In the genomic region with DNA sequence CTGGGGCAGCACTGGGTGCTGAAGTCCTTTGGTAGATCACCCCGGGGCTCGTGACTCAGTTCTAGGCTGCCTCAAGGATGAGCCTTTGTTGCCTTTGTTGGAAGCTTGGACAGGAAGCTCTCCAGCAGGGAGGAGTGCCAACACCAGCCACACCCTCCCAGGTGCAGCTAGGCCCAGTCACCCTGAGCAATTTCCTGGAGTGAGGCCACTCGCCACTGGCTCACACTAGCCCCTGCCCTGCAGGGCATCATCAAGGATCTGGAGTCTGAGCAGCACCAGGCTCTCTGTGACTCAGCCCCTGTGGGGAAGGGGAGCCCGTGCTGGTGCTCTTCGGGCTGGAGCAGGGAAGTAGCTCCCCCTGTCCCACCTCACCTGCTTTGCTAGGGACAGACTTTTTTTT, we compare ENCODE assay signal across 11 cellular contexts. TPM values are rescaled to one million over a fixed set of nuclear protein-coding genes. Genes with fewer than 3 reads are reported as not detected.
DNase-seq lines count a peak whose midpoint lies in the region; ATAC-seq and TF ChIP-seq lines count a peak whose summit lies in the region.
"Had no signal": no experiment of that assay in that cellular context is flagged by ENCODE, and none has a peak within 500 bp of the region (broad histone marks: within the 10 kb centered on the region; RNA-seq: fewer than 3 reads in every experiment).

No MANE protein-coding gene starts in this region.

- H2AFZ ChIP-seq in PC-9 = no peak overlapping the region

- H3K4me3 ChIP-seq in PC-9 = no peak overlapping the region; the same call in 1 of the 2 replicates
- no peak overlapping the region for H3K4me3 ChIP-seq in suprapubic skin
- H3K4me3 ChIP-seq in dorsolateral prefrontal cortex = no peak overlapping the region

- no peaks in the 10 kb centered on the region for H3K9me2 ChIP-seq in PC-9 (ENCODE audit: insufficient read depth)

- H3F3A ChIP-seq in PC-9 (ENCODE audit: insufficient read depth, low read depth) = peaks cover 52% of the 10 kb centered on the region

- H3K36me3 ChIP-seq in PC-9 (ENCODE audit: low read depth) (no peaks in the 10 kb centered on the region), suprapubic skin (no peaks in the 10 kb centered on the region)

- no peaks in the 10 kb centered on the region for H3K4me1 Mint-ChIP-seq in activated CD4-positive, alpha-beta T cell treated with anti-CD3 and anti-CD28 coated beads for 36 hours
- no peaks in the 10 kb centered on the region for H3K4me1 Mint-ChIP-seq in glutamatergic neuron (ENCODE audit: low read depth, unreplicated experiment)

- H4K20me1 ChIP-seq in PC-9 (ENCODE audit: insufficient read depth) = no peaks in the 10 kb centered on the region

- TF ChIP-seq CTCF in PC-9 (conservative IDR thresholded peaks at IDR 0.05) = no peak
- TF ChIP-seq CTCF in suprapubic skin (IDR thresholded peaks at IDR 0.05) = no peak
- TF ChIP-seq CTCF in dorsolateral prefrontal cortex (IDR thresholded peaks at IDR 0.05 in 54 of 56, conservative IDR thresholded peaks at IDR 0.05 in 2 of 56; ENCODE audit: low read depth in 1 of 56, partially characterized antibody in 56 of 56) = no peak
- TF ChIP-seq CTCF in glutamatergic neuron (IDR thresholded peaks at IDR 0.05; ENCODE audit: partially characterized antibody, unreplicated experiment) = no peak

- CTCF ChIA-PET in activated CD4-positive, alpha-beta T cell treated with anti-CD3 and anti-CD28 coated beads for 36 hours (lab: Charles Lee) = interaction anchor here (0.6 to 1.5 kb wide), 3 partner anchors 11 to 167 kb away, joined by 3 to 4 read pairs (median 3); no protein-coding TSS in a partner anchor
- CTCF ChIA-PET in PC-9 (lab: Charles Lee) = interaction anchor here (0.6 to 2.5 kb wide), 8 partner anchors 10 to 874 kb away, joined by 3 to 11 read pairs (median 9); no protein-coding TSS in a partner anchor

- H3K4me2 ChIP-seq in PC-9 = peak overlapping the region; percentile 91

- no peaks in the 10 kb centered on the region for H3K79me2 ChIP-seq in PC-9 (ENCODE audit: low read depth)

- H3K4me1 ChIP-seq in PC-9 (replicated peaks; ENCODE audit: insufficient read depth) (peaks cover 61% of the 10 kb centered on the region), suprapubic skin (peaks cover 34% of the 10 kb centered on the region)

- no peak overlapping the region for H3K27ac Mint-ChIP-seq in activated CD4-positive, alpha-beta T cell treated with anti-CD3 and anti-CD28 coated beads for 36 hours
- no peak overlapping the region for H3K27ac Mint-ChIP-seq in glutamatergic neuron (ENCODE audit: unreplicated experiment)
- H3K27ac Mint-ChIP-seq: T-helper 2 cell treated with Interferon-gamma antibody and Interleukin-4, amounts not matched to agents 5 μg/mL and 100 μg/mL, for 36 hours had no signal

- H3K27me3 Mint-ChIP-seq in activated CD4-positive, alpha-beta T cell treated with anti-CD3 and anti-CD28 coated beads for 36 hours = peaks cover 30% of the 10 kb centered on the region
- peaks cover 4% of the 10 kb centered on the region for H3K27me3 Mint-ChIP-seq in glutamatergic neuron (ENCODE audit: unreplicated experiment)

- no peak for TF ChIP-seq POLR2A in suprapubic skin (IDR thresholded peaks at IDR 0.05)

- H3K4me3 Mint-ChIP-seq in activated CD4-positive, alpha-beta T cell treated with anti-CD3 and anti-CD28 coated beads for 36 hours = no peak overlapping the region
- no peak overlapping the region for H3K4me3 Mint-ChIP-seq in glutamatergic neuron (ENCODE audit: unreplicated experiment)
- H3K4me3 Mint-ChIP-seq: T-helper 2 cell treated with Interferon-gamma antibody and Interleukin-4, amounts not matched to agents 5 μg/mL and 100 μg/mL, for 36 hours had no signal

- ATAC-seq in activated CD4-positive, alpha-beta T cell treated with anti-CD3 and anti-CD28 coated beads for 36 hours = peak; percentile 19
- peak; percentile 87 for ATAC-seq in esophagus mucosa

- POLR2A ChIA-PET in activated CD4-positive, alpha-beta T cell treated with anti-CD3 and anti-CD28 coated beads for 36 hours (lab: Charles Lee) = no interaction called here
- POLR2A ChIA-PET in PC-9 (lab: Charles Lee; ENCODE audit: unreplicated experiment) = interaction anchor here (0.6 to 1.1 kb wide), 11 partner anchors 17 to 444 kb away, joined by 3 to 23 read pairs (median 4); no protein-coding TSS in a partner anchor

- H3K27me3 ChIP-seq in PC-9 (ENCODE audit: insufficient read depth, low read depth) (no peaks in the 10 kb centered on the region), suprapubic skin (peaks cover 1% of the 10 kb centered on the region), dorsolateral prefrontal cortex (peaks cover 0 to 5% (median 0%) of the 10 kb centered on the region in 45 donors)

- DNase-seq in activated CD4-positive, alpha-beta T cell treated with anti-CD3 and anti-CD28 coated beads for 36 hours = no peak
- no peak for DNase-seq in activated CD4-positive, alpha-beta T cell treated with anti-CD3 and anti-CD28 coated beads, Interleukin-2, amount 50 U/mL, for 48 hours
- DNase-seq in PC-9 (peak; percentile 96 to 100), suprapubic skin (ENCODE audit: low spot score in 2 of 2) (peak; percentile 80), dorsolateral prefrontal cortex (no peak), HuH-7 (ENCODE audit: low spot score) (no peak), glutamatergic neuron (no peak)
- DNase-seq: AML-193, hippocampal formation had no signal

- TF ChIP-seq EP300 in suprapubic skin (IDR thresholded peaks at IDR 0.05) = no peak

- no peaks in the 10 kb centered on the region for H3K36me3 Mint-ChIP-seq in activated CD4-positive, alpha-beta T cell treated with anti-CD3 and anti-CD28 coated beads for 36 hours (ENCODE audit: low read depth)
- no peaks in the 10 kb centered on the region for H3K36me3 Mint-ChIP-seq in glutamatergic neuron (ENCODE audit: unreplicated experiment)

- 34% methylated on average over 4 of the region's 5 CpGs for WGBS in suprapubic skin

- H3K27ac ChIP-seq in PC-9 (peak overlapping the region; percentile 99), suprapubic skin (peak overlapping the region; percentile 89), dorsolateral prefrontal cortex (no peak overlapping the region)

- intact Hi-C loops in activated CD4-positive, alpha-beta T cell treated with anti-CD3 and anti-CD28 coated beads for 36 hours (cut with DNase I, micrococcal nuclease) = no loop called here
- intact Hi-C loops in PC-9 (cut with micrococcal nuclease; ENCODE audit: unreplicated experiment) (loop anchor here (1.0 to 5.0 kb wide), 6 partner anchors 7 to 444 kb away; a partner anchor contains a TSS), dorsolateral prefrontal cortex (cut with DNase I) (no loop called here)

- no peaks in the 10 kb centered on the region for H3K9me3 Mint-ChIP-seq in activated CD4-positive, alpha-beta T cell treated with anti-CD3 and anti-CD28 coated beads for 36 hours (ENCODE audit: low read depth)
- peaks cover 3% of the 10 kb centered on the region for H3K9me3 Mint-ChIP-seq in glutamatergic neuron (ENCODE audit: unreplicated experiment)
- H3K9me3 Mint-ChIP-seq: T-helper 2 cell treated with Interferon-gamma antibody and Interleukin-4, amounts not matched to agents 5 μg/mL and 100 μg/mL, for 36 hours had no signal

- no TSS peak for BruUV-seq in PC-9 (replicated peaks; lab: Mats Ljungman, UMichigan)

- H3K9me3 ChIP-seq in PC-9 (ENCODE audit: insufficient read depth, low read depth) (no peaks in the 10 kb centered on the region), suprapubic skin (no peaks in the 10 kb centered on the region)

RNA-seq across cellular contexts. Expression of a gene that starts 6.7 kb away (rescaled TPM):
- total RNA-seq in activated CD4-positive, alpha-beta T cell treated with anti-CD3 and anti-CD28 coated beads for 36 hours = under 1 TPM in 1 of 2 experiments, not detected in 1; 0.23 TPM
- total RNA-seq in PC-9 (2021) (114 and 128 TPM in 2 replicates), esophagus mucosa (477 TPM), suprapubic skin (100 to 1,000 TPM; 258 to 892 (median 636) TPM), dorsolateral prefrontal cortex (1 to 10 TPM in 74 of 120 experiments, under 1 TPM in 46; 0.25 to 3.8 (median 1.2) TPM), glutamatergic neuron (ENCODE audit: unreplicated experiment) (0.93 TPM)

Comparison
In these comparisons a context has a peak if more than half of its experiments do, and no peak if none do; other contexts are left out.
1. DNase-seq: peak in PC-9 (2 of 2) and suprapubic skin (2 of 2); none in activated CD4-positive, alpha-beta T cell treated with anti-CD3 and anti-CD28 coated beads for 36 hours (single experiment), activated CD4-positive, alpha-beta T cell treated with anti-CD3 and anti-CD28 coated beads, Interleukin-2, amount 50 U/mL, for 48 hours (0 of 2), dorsolateral prefrontal cortex (0 of 10), HuH-7 (single experiment) and glutamatergic neuron (single experiment).
2. H3K27ac ChIP-seq: peak in PC-9 (single experiment) and suprapubic skin (single experiment); none in dorsolateral prefrontal cortex (0 of 59).
3. RNA of a gene that starts 6.7 kb away (total RNA-seq): 258 to 892 TPM in suprapubic skin, 477 TPM in esophagus mucosa (single experiment) and 114 to 128 TPM in PC-9; 0.25 to 3.8 TPM in dorsolateral prefrontal cortex, 0.93 TPM in glutamatergic neuron (single experiment) and 0.23 TPM in activated CD4-positive, alpha-beta T cell treated with anti-CD3 and anti-CD28 coated beads for 36 hours; every median in the first group is over 10 times any median in the second.